ENCODE assay signal across 25 cellular contexts in genomic region chr18:3086865-3087264, GRCh38.
DNase-seq lines count a peak whose midpoint lies in the region; ATAC-seq, FAIRE-seq and TF ChIP-seq lines count a peak whose summit lies in the region.
"Had no signal": no experiment of that assay in that cellular context is flagged by ENCODE, and none has a peak within 500 bp of the region (broad histone marks: within the 10 kb centered on the region; RNA-seq: fewer than 3 reads in every experiment).

No MANE protein-coding gene starts in this region.

- TF ChIP-seq POLR2A in esophagus muscularis mucosa (IDR thresholded peaks at IDR 0.05; ENCODE audit: low read depth): no peak

- TF ChIP-seq EP300 in esophagus muscularis mucosa (IDR thresholded peaks at IDR 0.05): no peak

- peaks cover 33% of the 10 kb centered on the region for H3K4me1 Mint-ChIP-seq in WTC11
- H3K4me1 Mint-ChIP-seq: CD14-positive monocyte had no signal

- no peak overlapping the region for H3K27ac Mint-ChIP-seq in WTC11
- no peak overlapping the region for H3K27ac Mint-ChIP-seq in activated naive CD4-positive, alpha-beta T cell treated with anti-CD3 and anti-CD28 coated beads, Interleukin-2, amount 50 U/mL, for 72 hours
- H3K27ac Mint-ChIP-seq: CD14-positive monocyte had no signal

- WGBS in esophagus muscularis mucosa: 85% methylated on average over 4 of the region's 4 CpGs

- no peaks in the 10 kb centered on the region for H3K27me3 Mint-ChIP-seq in WTC11 (ENCODE audit: low read depth)

- no peaks in the 10 kb centered on the region for H3K9me3 Mint-ChIP-seq in WTC11
- no peaks in the 10 kb centered on the region for H3K9me3 Mint-ChIP-seq in activated naive CD4-positive, alpha-beta T cell treated with anti-CD3 and anti-CD28 coated beads, Interleukin-2, amount 50 U/mL, for 72 hours
- H3K9me3 Mint-ChIP-seq: CD14-positive monocyte; CD8-positive, alpha-beta memory T cell had no signal

- no peaks in the 10 kb centered on the region for H3K27me3 ChIP-seq in esophagus muscularis mucosa
- H3K27me3 ChIP-seq: BE2C had no signal

- H3K36me3 ChIP-seq in esophagus muscularis mucosa (peaks cover 3 to 75% (median 24%) of the 10 kb centered on the region in 4 donors), mucosa of descending colon (ENCODE audit: low read depth) (no peaks in the 10 kb centered on the region)
- H3K36me3 ChIP-seq: BE2C had no signal

- H3K4me3 ChIP-seq in esophagus muscularis mucosa (no peak overlapping the region), mucosa of descending colon (no peak overlapping the region)

- TF ChIP-seq CTCF in esophagus muscularis mucosa (IDR thresholded peaks at IDR 0.05): no peak
- TF ChIP-seq CTCF in mucosa of descending colon (IDR thresholded peaks at IDR 0.05): no peak
- TF ChIP-seq CTCF in WTC11 (IDR thresholded peaks at IDR 0.05): no peak
- TF ChIP-seq CTCF in D721Med (IDR thresholded peaks at IDR 0.05; ENCODE audit: insufficient read depth, missing control alignments): no peak

- no peak for FAIRE-seq in D721Med (lab: Jason Lieb, UNC)
- FAIRE-seq: GM12891 had no signal

- H3K36me3 Mint-ChIP-seq in WTC11: no peaks in the 10 kb centered on the region
- no peaks in the 10 kb centered on the region for H3K36me3 Mint-ChIP-seq in activated naive CD4-positive, alpha-beta T cell treated with anti-CD3 and anti-CD28 coated beads, Interleukin-2, amount 50 U/mL, for 72 hours
- H3K36me3 Mint-ChIP-seq: CD14-positive monocyte had no signal

- CTCF ChIA-PET in WTC11 (lab: Charles Lee): interaction anchor here (2.5 kb wide), 1 partner anchor 24 kb away, joined by 15 read pairs; no protein-coding TSS in a partner anchor

- H3K27ac ChIP-seq in esophagus muscularis mucosa (replicated peaks in 1 of 4): no peak overlapping the region

- peak; percentile 9 to 55 for DNase-seq in NOMO-1 (lab: John Stamatoyannopoulos, UW; ENCODE audit: unreplicated experiment in 2 of 2)
- DNase-seq in NOMO-1 treated with dmso at 0.1 percent for 144 hours (lab: John Stamatoyannopoulos, UW; ENCODE audit: unreplicated experiment): no peak
- DNase-seq in esophagus muscularis mucosa (ENCODE audit: extremely low spot score): peak; percentile 47
- peak in 1 of 3 donors; percentile 21 for DNase-seq in mucosa of descending colon
- DNase-seq in activated CD4-positive, alpha-beta T cell treated with anti-CD3 and anti-CD28 coated beads, Interleukin-2, amount 50 U/mL, for 1 hour: no peak
- DNase-seq in WTC11 (ENCODE audit: low spot score): no peak
- no peak for DNase-seq in D721Med (ENCODE audit: insufficient read length, low spot score)
- no peak for DNase-seq in activated naive CD4-positive, alpha-beta T cell treated with anti-CD3 and anti-CD28 coated beads, Interleukin-2, amount 50 U/mL, for 72 hours (ENCODE audit: low spot score in 2 of 2)
- DNase-seq: 8988T; ACHN; BE2C; CD8-positive, alpha-beta memory T cell; DMS79 treated with DMSO at 0.1 percent for 48 hours; GF-D8; KBM-7; NCI-H1105 treated with DMSO at 0.1 percent for 48 hours; NCI-H146; NCI-H1930; NCI-H2227 treated with DMSO at 0.1 percent for 48 hours; NCI-H69; PC-3; SK-N-SH had no signal

- H3K9me3 ChIP-seq in esophagus muscularis mucosa: no peaks in the 10 kb centered on the region
- no peaks in the 10 kb centered on the region for H3K9me3 ChIP-seq in mucosa of descending colon
- H3K9me3 ChIP-seq: BE2C, SK-N-SH had no signal

- intact Hi-C loops in esophagus muscularis mucosa (cut with DNase I): no loop called here
- intact Hi-C loops in mucosa of descending colon (cut with DNase I, micrococcal nuclease): no loop called here

- H3K4me1 ChIP-seq in esophagus muscularis mucosa: no peaks in the 10 kb centered on the region
- peaks cover 5% of the 10 kb centered on the region for H3K4me1 ChIP-seq in mucosa of descending colon (ENCODE audit: low read depth)
- H3K4me1 ChIP-seq: BE2C had no signal

- no peak overlapping the region for H3K4me3 Mint-ChIP-seq in WTC11
- H3K4me3 Mint-ChIP-seq: CD14-positive monocyte; CD8-positive, alpha-beta memory T cell had no signal

- POLR2A ChIA-PET in WTC11 (lab: Charles Lee): interaction anchor here (0.6 kb wide), 1 partner anchor 99 kb away, joined by 3 read pairs; no protein-coding TSS in a partner anchor

- peak; percentile 85 for ATAC-seq in mucosa of descending colon
- no peak for ATAC-seq in WTC11
- ATAC-seq in activated naive CD4-positive, alpha-beta T cell treated with anti-CD3 and anti-CD28 coated beads, Interleukin-2, amount 50 U/mL, for 72 hours: no peak
- ATAC-seq: HCT116, PC-3 had no signal

TF ChIP-seq in WTC11, 78 proteins besides CTCF, POLR2A, EP300 and RAD21:
- TF ChIP-seq IRF2 (CRISPR knock-in tag; IDR thresholded peaks at IDR 0.05; ENCODE audit: borderline replicate concordance, low read depth) (no peak), E2F5 (CRISPR knock-in tag; IDR thresholded peaks at IDR 0.05) (no peak), RELA (CRISPR knock-in tag; IDR thresholded peaks at IDR 0.05; ENCODE audit: borderline replicate concordance) (no peak), MLX (CRISPR knock-in tag; IDR thresholded peaks at IDR 0.05) (no peak), SOX15 (CRISPR knock-in tag; IDR thresholded peaks at IDR 0.05) (no peak)

Comparison
In these comparisons a context has a peak if more than half of its experiments do, and no peak if none do; other contexts are left out.
1. DNase-seq: peak in NOMO-1 (2 of 2) and esophagus muscularis mucosa (single experiment); none in NOMO-1 treated with dmso at 0.1 percent for 144 hours (single experiment), activated CD4-positive, alpha-beta T cell treated with anti-CD3 and anti-CD28 coated beads, Interleukin-2, amount 50 U/mL, for 1 hour (single experiment), WTC11 (single experiment), D721Med (single experiment) and activated naive CD4-positive, alpha-beta T cell treated with anti-CD3 and anti-CD28 coated beads, Interleukin-2, amount 50 U/mL, for 72 hours (0 of 2).